23 cellular contexts compared by ENCODE assay signal in the genomic region with DNA sequence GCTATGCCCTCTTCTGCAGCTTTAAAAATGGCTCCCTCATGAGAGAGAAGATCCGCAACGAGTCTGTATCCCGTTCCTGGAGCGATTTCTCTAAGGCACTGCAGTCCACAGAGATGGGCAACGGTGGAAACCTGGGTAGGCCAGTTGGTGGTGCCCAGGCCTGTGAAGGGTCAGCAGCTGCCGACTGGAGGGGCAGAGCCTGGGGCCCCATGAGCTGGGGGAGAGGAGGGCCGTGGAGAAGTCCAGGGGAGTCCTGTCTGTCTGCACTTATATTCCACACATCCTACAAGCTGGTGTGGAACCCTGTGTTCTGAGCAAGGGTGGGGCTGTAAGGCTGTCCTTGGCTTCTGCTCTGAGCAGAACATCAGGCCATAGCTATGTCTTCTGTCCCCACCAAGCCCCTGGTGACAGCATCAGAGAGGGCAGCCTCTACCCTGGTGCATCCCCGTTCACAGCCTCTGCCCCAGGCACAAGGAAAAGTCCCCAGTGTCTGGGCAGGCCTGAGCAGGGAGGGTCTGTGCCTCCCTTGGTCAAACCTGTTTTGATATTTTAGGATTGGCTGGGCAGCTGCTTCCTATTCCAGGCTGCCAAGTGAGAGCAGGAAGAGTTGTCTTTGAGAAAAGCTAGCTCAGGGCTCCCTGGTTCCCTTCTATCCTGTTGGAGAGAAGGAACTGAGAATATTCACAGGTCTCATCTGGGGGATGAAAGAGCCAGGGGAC.
"Had no signal": no experiment of that assay in that cellular context is flagged by ENCODE, and none has a peak within 500 bp of the region (broad histone marks: within the 10 kb centered on the region; RNA-seq: fewer than 3 reads in every experiment).

No MANE protein-coding gene starts in this region.

- FAIRE-seq: RCC 7860 had no signal

- H3K27me3 ChIP-seq: SJSA1 had no signal

- H3K9me3 ChIP-seq: SJSA1 had no signal

- H3K4me1 ChIP-seq: SJSA1 had no signal

- H3K27ac ChIP-seq: SJSA1, SK-N-MC had no signal

- DNase-seq: KBM-7, MV-4-11, NCI-H1048, NCI-H1105, NCI-H1417, NCI-H1436 treated with DMSO at 0.1 percent for 48 hours, NCI-H1694 treated with DMSO at 0.1 percent for 48 hours, NCI-H1930, NCI-H2081, NCI-H2107, NCI-H2171, NCI-H226, NCI-H446, NCI-H510A, NCI-H524 treated with DMSO at 0.1 percent for 48 hours, NCI-H69, NCI-H774, Right ventricle myocardium superior, RPMI8226, SIG-M5 had no signal

- H3K36me3 ChIP-seq: SJSA1 had no signal

- H3K4me3 ChIP-seq: SJSA1, SK-N-MC had no signal
